In the genomic region with DNA sequence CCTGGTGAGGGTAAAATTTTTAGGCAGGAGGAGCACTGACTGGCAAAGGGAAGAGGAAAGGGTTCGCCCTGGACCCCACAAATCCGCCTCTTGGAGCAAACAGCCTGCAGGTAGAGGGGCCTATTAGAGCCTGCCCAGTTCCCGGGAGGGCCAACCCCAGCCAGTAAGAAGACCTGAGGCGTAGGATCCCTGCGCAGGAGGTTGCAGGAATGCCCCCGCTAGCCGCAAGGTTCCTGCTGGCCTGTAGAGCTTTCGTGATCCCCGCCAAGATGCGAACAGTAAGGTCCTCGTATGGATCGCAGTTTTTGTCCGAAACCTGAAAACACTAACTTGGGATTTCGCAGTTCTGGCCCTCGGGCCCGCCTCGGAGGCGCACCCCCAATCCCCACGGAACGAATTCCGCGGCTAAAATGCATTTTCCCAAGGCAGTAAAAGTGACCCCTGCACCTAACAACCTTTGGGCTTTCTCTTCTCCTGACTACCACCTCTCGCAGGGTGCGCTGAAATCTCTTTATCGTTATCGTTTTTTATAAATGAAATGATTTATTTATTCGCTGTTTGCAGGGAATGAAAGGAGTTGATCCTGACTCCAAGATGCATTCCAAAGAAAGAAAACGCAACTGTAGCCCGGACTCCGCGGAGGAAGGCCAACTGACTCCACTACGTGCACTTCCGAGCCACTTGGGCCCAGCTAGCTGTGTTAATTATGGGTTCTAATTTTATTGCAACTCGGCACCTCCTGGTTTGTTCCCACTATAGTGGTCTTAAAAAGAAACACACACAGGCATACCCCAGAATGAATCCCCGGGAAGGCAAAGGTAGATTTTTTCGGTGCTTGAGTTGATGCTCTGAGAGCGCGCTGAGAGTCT, we compare ENCODE assay signal across 16 cellular contexts. TPM values are rescaled to one million over a fixed set of nuclear protein-coding genes. Genes with fewer than 3 reads are reported as not detected.
"Had no signal": no experiment of that assay in that cellular context is flagged by ENCODE, and none has a peak within 500 bp of the region (broad histone marks: within the 10 kb centered on the region; RNA-seq: fewer than 3 reads in every experiment).

No MANE protein-coding gene starts in this region.

- H3K36me3 ChIP-seq: ascending aorta, gastroesophageal sphincter, tibial nerve, vagina had no signal

- ATAC-seq: activated T-helper 17 cell treated with anti-CD3 and anti-CD28 coated beads, Interleukin-2, amount 50 U/mL, for 72 hours; gastroesophageal sphincter; left ventricle myocardium superior; natural killer cell treated with Interleukin-12 subunit alpha and Interleukin-12 subunit beta and Interleukin-15 and Interleukin-18, amount 100 ng/mL, for 72 hours; stimulated activated effector memory CD8-positive, alpha-beta T cell treated with anti-CD3 and anti-CD28 coated beads, Interleukin-12 subunit alpha, Interleukin-12 subunit beta, amount 100 ng/mL, for 72 hours had no signal

- H3K27ac ChIP-seq: ascending aorta, gastroesophageal sphincter, tibial nerve, vagina had no signal

- H3K9me3 Mint-ChIP-seq: natural killer cell treated with Interleukin-12 subunit alpha and Interleukin-12 subunit beta and Interleukin-15 and Interleukin-18, amount 100 ng/mL, for 72 hours; stimulated activated effector memory CD8-positive, alpha-beta T cell treated with anti-CD3 and anti-CD28 coated beads, Interleukin-12 subunit alpha, Interleukin-12 subunit beta, amount 100 ng/mL, for 72 hours had no signal

- DNase-seq: activated CD4-positive, alpha-beta T cell treated with anti-CD3 and anti-CD28 coated beads, Interleukin-2, amount 50 U/mL, for 48 hours; activated CD4-positive, CD25-positive, alpha-beta regulatory T cell treated with anti-CD3 and anti-CD28 coated beads, Interleukin-2, amount 50 U/mL, for 72 hours; activated naive CD4-positive, alpha-beta T cell treated with Interleukin-2 at 50 U/mL for 16 hours; dermis blood vessel endothelial cell; left ventricle myocardium superior; stimulated activated CD4-positive, alpha-beta T cell treated with anti-CD3 and anti-CD28 coated beads, Interleukin-12 subunit alpha, Interleukin-12 subunit beta, amount 100 ng/mL, for 4 hours; stimulated activated CD4-positive, alpha-beta T cell treated with anti-CD3 and anti-CD28 coated beads, Interleukin-2, amount 100 ng/mL, for 24 hours had no signal

- H3K27ac Mint-ChIP-seq: activated T-helper 17 cell treated with anti-CD3 and anti-CD28 coated beads, Interleukin-2, amount 50 U/mL, for 72 hours; natural killer cell treated with Interleukin-12 subunit alpha and Interleukin-12 subunit beta and Interleukin-15 and Interleukin-18, amount 100 ng/mL, for 72 hours; stimulated activated effector memory CD8-positive, alpha-beta T cell treated with anti-CD3 and anti-CD28 coated beads, Interleukin-12 subunit alpha, Interleukin-12 subunit beta, amount 100 ng/mL, for 72 hours had no signal

- H3K4me3 Mint-ChIP-seq: natural killer cell treated with Interleukin-12 subunit alpha and Interleukin-12 subunit beta and Interleukin-15 and Interleukin-18, amount 100 ng/mL, for 72 hours; stimulated activated effector memory CD8-positive, alpha-beta T cell treated with anti-CD3 and anti-CD28 coated beads, Interleukin-12 subunit alpha, Interleukin-12 subunit beta, amount 100 ng/mL, for 72 hours had no signal

- H3K4me3 ChIP-seq: ascending aorta, gastroesophageal sphincter, tibial nerve, vagina had no signal

RNA-seq across cellular contexts. Expression of a gene that starts 7.2 kb away (rescaled TPM):
- total RNA-seq: activated T-helper 17 cell treated with anti-CD3 and anti-CD28 coated beads, Interleukin-2, amount 50 U/mL, for 72 hours; ascending aorta; dermis blood vessel endothelial cell; left ventricle myocardium superior; mesenteric fat pad; natural killer cell treated with Interleukin-12 subunit alpha and Interleukin-12 subunit beta and Interleukin-15 and Interleukin-18, amount 100 ng/mL, for 72 hours; pulmonary artery endothelial cell had no signal
